ENCODE assay signal across 11 cellular contexts in genomic region chr4:94472056-94472826, GRCh38. TPM values are rescaled to one million over a fixed set of nuclear protein-coding genes. Genes with fewer than 3 reads are reported as not detected.
DNase-seq lines count a peak whose midpoint lies in the region; ATAC-seq, FAIRE-seq and TF ChIP-seq lines count a peak whose summit lies in the region.
"Had no signal": no experiment of that assay in that cellular context is flagged by ENCODE, and none has a peak within 500 bp of the region (broad histone marks: within the 10 kb centered on the region; RNA-seq: fewer than 3 reads in every experiment).

No MANE protein-coding gene starts in this region.

- H3K36me3 Mint-ChIP-seq in activated CD8-positive, alpha-beta T cell treated with anti-CD3 and anti-CD28 coated beads, Interleukin-2, amount 10 ng/mL, durations not matched to agents 7 days and 5 days (ENCODE audit: low read depth): no peaks in the 10 kb centered on the region
- no peaks in the 10 kb centered on the region for H3K36me3 Mint-ChIP-seq in T-helper 2 cell treated with Interferon-gamma antibody and Interleukin-4, amounts not matched to agents 5 μg/mL and 100 μg/mL, for 36 hours (ENCODE audit: low read depth)

- intact Hi-C loops in heart right ventricle (cut with DNase I): no loop called here

- H3K27ac Mint-ChIP-seq in activated CD8-positive, alpha-beta T cell treated with anti-CD3 and anti-CD28 coated beads, Interleukin-2, amount 10 ng/mL, durations not matched to agents 7 days and 5 days: no peak overlapping the region
- H3K27ac Mint-ChIP-seq in T-helper 2 cell treated with Interferon-gamma antibody and Interleukin-4, amounts not matched to agents 5 μg/mL and 100 μg/mL, for 36 hours: no peak overlapping the region

- H3K9me3 ChIP-seq in heart right ventricle: no peaks in the 10 kb centered on the region
- H3K9me3 ChIP-seq: BLaER1 had no signal

- TF ChIP-seq CTCF in 22Rv1 (IDR thresholded peaks at IDR 0.05): no peak
- TF ChIP-seq CTCF in heart right ventricle (IDR thresholded peaks at IDR 0.05): no peak

- CTCF ChIA-PET in activated CD8-positive, alpha-beta T cell treated with anti-CD3 and anti-CD28 coated beads, Interleukin-2, amount 10 ng/mL, durations not matched to agents 7 days and 5 days (lab: Charles Lee): no interaction called here

- FAIRE-seq in H54 (lab: Jason Lieb, UNC): peak; percentile 81

- H3K4me3 Mint-ChIP-seq in activated CD8-positive, alpha-beta T cell treated with anti-CD3 and anti-CD28 coated beads, Interleukin-2, amount 10 ng/mL, durations not matched to agents 7 days and 5 days: no peak overlapping the region
- no peak overlapping the region for H3K4me3 Mint-ChIP-seq in T-helper 2 cell treated with Interferon-gamma antibody and Interleukin-4, amounts not matched to agents 5 μg/mL and 100 μg/mL, for 36 hours

- peaks cover 0 to 93% (median 79%) of the 10 kb centered on the region in 9 donors for H3K4me1 ChIP-seq in heart right ventricle
- H3K4me1 ChIP-seq: BLaER1 had no signal

- no peak for DNase-seq in H54 (ENCODE audit: insufficient read length, low spot score)
- peak; percentile 13 to 69 for DNase-seq in SW 1271 (lab: John Stamatoyannopoulos, UW)
- DNase-seq in heart right ventricle: no peak
- no peak for DNase-seq in activated CD8-positive, alpha-beta T cell treated with anti-CD3 and anti-CD28 coated beads, Interleukin-2, amount 10 ng/mL, durations not matched to agents 7 days and 5 days
- no peak for DNase-seq in stimulated activated naive CD4-positive, alpha-beta T cell treated with Interleukin-2 at 50 U/mL for 16 hours (lab: John Stamatoyannopoulos, UW)
- DNase-seq in T-helper 2 cell treated with Interferon-gamma antibody and Interleukin-4, amounts not matched to agents 5 μg/mL and 100 μg/mL, for 36 hours (ENCODE audit: low spot score): no peak
- DNase-seq in stimulated activated CD8-positive, alpha-beta memory T cell treated with anti-CD3 and anti-CD28 coated beads, Interleukin-4, amount 100 ng/mL, for 48 hours: no peak
- DNase-seq: central memory CD4-positive, alpha-beta T cell; NCI-H187 had no signal

- H3K27ac ChIP-seq in 22Rv1: peak overlapping the region; percentile 83
- H3K27ac ChIP-seq in heart right ventricle: peak overlapping the region in 5 of 10 donors; percentile 37 to 70 (median 55)
- H3K27ac ChIP-seq: BLaER1 had no signal

- H3K36me3 ChIP-seq in heart right ventricle: peaks cover 0 to 11% (median 0%) of the 10 kb centered on the region in 9 donors
- H3K36me3 ChIP-seq: BLaER1 had no signal

- 63 to 79% methylated on average over 5 of the region's 5 CpGs for WGBS in heart right ventricle, 2 donors

- H3K9me3 Mint-ChIP-seq in activated CD8-positive, alpha-beta T cell treated with anti-CD3 and anti-CD28 coated beads, Interleukin-2, amount 10 ng/mL, durations not matched to agents 7 days and 5 days (ENCODE audit: insufficient read depth): no peaks in the 10 kb centered on the region
- peaks cover 13% of the 10 kb centered on the region for H3K9me3 Mint-ChIP-seq in T-helper 2 cell treated with Interferon-gamma antibody and Interleukin-4, amounts not matched to agents 5 μg/mL and 100 μg/mL, for 36 hours

- POLR2A ChIA-PET in activated CD8-positive, alpha-beta T cell treated with anti-CD3 and anti-CD28 coated beads, Interleukin-2, amount 10 ng/mL, durations not matched to agents 7 days and 5 days (lab: Charles Lee): no interaction called here

- TF ChIP-seq POLR2A in H54 (IDR thresholded peaks at IDR 0.05; ENCODE audit: low read depth, low read length): no peak

- H3K27me3 ChIP-seq in heart right ventricle: no peaks in the 10 kb centered on the region
- H3K27me3 ChIP-seq: BLaER1 had no signal

- H3K4me1 Mint-ChIP-seq in activated CD8-positive, alpha-beta T cell treated with anti-CD3 and anti-CD28 coated beads, Interleukin-2, amount 10 ng/mL, durations not matched to agents 7 days and 5 days (ENCODE audit: low read depth): no peaks in the 10 kb centered on the region
- no peaks in the 10 kb centered on the region for H3K4me1 Mint-ChIP-seq in T-helper 2 cell treated with Interferon-gamma antibody and Interleukin-4, amounts not matched to agents 5 μg/mL and 100 μg/mL, for 36 hours (ENCODE audit: low read depth)

- H3K4me3 ChIP-seq in heart right ventricle: no peak overlapping the region
- H3K4me3 ChIP-seq: BLaER1 had no signal

- ATAC-seq in heart right ventricle: peak in 5 of 8 donors; percentile 7 to 27 (median 21)
- no peak for ATAC-seq in activated CD8-positive, alpha-beta T cell treated with anti-CD3 and anti-CD28 coated beads, Interleukin-2, amount 10 ng/mL, durations not matched to agents 7 days and 5 days

- no peaks in the 10 kb centered on the region for H3K27me3 Mint-ChIP-seq in activated CD8-positive, alpha-beta T cell treated with anti-CD3 and anti-CD28 coated beads, Interleukin-2, amount 10 ng/mL, durations not matched to agents 7 days and 5 days (ENCODE audit: low read depth)
- no peaks in the 10 kb centered on the region for H3K27me3 Mint-ChIP-seq in T-helper 2 cell treated with Interferon-gamma antibody and Interleukin-4, amounts not matched to agents 5 μg/mL and 100 μg/mL, for 36 hours (ENCODE audit: low read depth)

RNA-seq across cellular contexts. Expression of gene PDLIM5, which starts 20.5 kb away (rescaled TPM):
- 1,000 to 10,000 TPM in 9 of 10 donors, 100 to 1,000 TPM in 1; 856 to 1,549 (median 1,274) TPM for total RNA-seq in heart right ventricle
- 100 to 1,000 TPM; 221 to 521 TPM for polyA plus RNA-seq in heart right ventricle
- 10 to 100 TPM; 18.1 to 18.3 TPM for total RNA-seq in activated CD8-positive, alpha-beta T cell treated with anti-CD3 and anti-CD28 coated beads, Interleukin-2, amount 10 ng/mL, durations not matched to agents 7 days and 5 days

Comparison
In these comparisons a context has a peak if more than half of its experiments do, and no peak if none do; other contexts are left out.
1. DNase-seq: peak in SW 1271 (2 of 2); none in H54 (single experiment), heart right ventricle (0 of 2), activated CD8-positive, alpha-beta T cell treated with anti-CD3 and anti-CD28 coated beads, Interleukin-2, amount 10 ng/mL, durations not matched to agents 7 days and 5 days (single experiment), stimulated activated naive CD4-positive, alpha-beta T cell treated with Interleukin-2 at 50 U/mL for 16 hours (single experiment), T-helper 2 cell treated with Interferon-gamma antibody and Interleukin-4, amounts not matched to agents 5 μg/mL and 100 μg/mL, for 36 hours (single experiment) and stimulated activated CD8-positive, alpha-beta memory T cell treated with anti-CD3 and anti-CD28 coated beads, Interleukin-4, amount 100 ng/mL, for 48 hours (single experiment).
2. RNA of gene PDLIM5, which starts 20.5 kb away (total RNA-seq): 856 to 1,549 TPM in heart right ventricle; 18.1 to 18.3 TPM in activated CD8-positive, alpha-beta T cell treated with anti-CD3 and anti-CD28 coated beads, Interleukin-2, amount 10 ng/mL, durations not matched to agents 7 days and 5 days; every median in the first group is over 10 times any median in the second.